Comparison of ENCODE assay signal across 1 cellular context in genomic region chr22:29300807-29301601, GRCh38.
TF ChIP-seq lines count a peak whose summit lies in the region.

No MANE protein-coding gene starts in this region.

TF ChIP-seq in HepG2, 621 proteins besides CTCF, POLR2A, EP300 and RAD21 (continues in another document):
- TF ChIP-seq PRMT3 (CRISPR knock-in tag; IDR thresholded peaks at IDR 0.05; ENCODE audit: borderline replicate concordance, low read depth): 0 out of 2 replicates have a peak, but pooled peaks have one; percentile 51
- no peak for TF ChIP-seq YY1 (IDR thresholded peaks at IDR 0.05; ENCODE audit: insufficient read depth, insufficient replicate concordance, low read depth, low read length)
- no peak for TF ChIP-seq ZNF839 (CRISPR knock-in tag; IDR thresholded peaks at IDR 0.05; ENCODE audit: borderline replicate concordance)
- no peak for TF ChIP-seq ZEB1 (IDR thresholded peaks at IDR 0.05; ENCODE audit: insufficient replicate concordance, low read depth)
- TF ChIP-seq ARID2 (CRISPR knock-in tag; IDR thresholded peaks at IDR 0.05; ENCODE audit: borderline replicate concordance): no peak
- peak; percentile 70; the same call in 1 of the 2 replicates for TF ChIP-seq POLR2AphosphoS2 (IDR thresholded peaks at IDR 0.05; ENCODE audit: low read depth, low read length)
- no peak for TF ChIP-seq YEATS2 (CRISPR knock-in tag; IDR thresholded peaks at IDR 0.05; ENCODE audit: borderline replicate concordance)
- TF ChIP-seq PAF1 (CRISPR knock-in tag; IDR thresholded peaks at IDR 0.05): peak; percentile 87; the same call in 1 of the 2 replicates
- TF ChIP-seq ZNF710 (CRISPR knock-in tag; IDR thresholded peaks at IDR 0.05; ENCODE audit: borderline replicate concordance): 0 out of 2 replicates have a peak, but pooled peaks have one; percentile 33
- TF ChIP-seq HMGA1 (CRISPR knock-in tag; conservative IDR thresholded peaks at IDR 0.05): no peak
- TF ChIP-seq ZBTB20 (CRISPR knock-in tag; IDR thresholded peaks at IDR 0.05; ENCODE audit: borderline replicate concordance, low read depth): no peak
- TF ChIP-seq ZHX1 (CRISPR knock-in tag; IDR thresholded peaks at IDR 0.05; ENCODE audit: low read depth): no peak
- no peak for TF ChIP-seq CCAR2 (optimal IDR thresholded peaks at IDR 0.05; ENCODE audit: low read depth, low read length)
- TF ChIP-seq POLR2G (IDR thresholded peaks at IDR 0.05; ENCODE audit: low read depth, low read length): peak; percentile 64
- no peak for TF ChIP-seq GABPB1 (CRISPR knock-in tag; IDR thresholded peaks at IDR 0.05)
- no peak for TF ChIP-seq ETS1 (CRISPR knock-in tag; IDR thresholded peaks at IDR 0.05)
- no peak for TF ChIP-seq SMAD3 (CRISPR knock-in tag; IDR thresholded peaks at IDR 0.05)
- TF ChIP-seq FUBP1 (CRISPR knock-in tag; IDR thresholded peaks at IDR 0.05; ENCODE audit: borderline replicate concordance): no peak
- no peak for TF ChIP-seq FOXM1 (CRISPR knock-in tag; IDR thresholded peaks at IDR 0.05)
- TF ChIP-seq ZFP91 (CRISPR knock-in tag; IDR thresholded peaks at IDR 0.05; ENCODE audit: borderline replicate concordance): peak; percentile 25; the same call in 1 of the 2 replicates
- no peak for TF ChIP-seq ZSCAN25 (CRISPR knock-in tag; IDR thresholded peaks at IDR 0.05)
- TF ChIP-seq AGO1 (IDR thresholded peaks at IDR 0.05; ENCODE audit: low read depth, low read length, poor library complexity, severe bottlenecking): no peak
- no peak for TF ChIP-seq ZNF138 (CRISPR knock-in tag; IDR thresholded peaks at IDR 0.05; ENCODE audit: low read depth)
- TF ChIP-seq ZFY (CRISPR knock-in tag; IDR thresholded peaks at IDR 0.05): no peak
- no peak for TF ChIP-seq LRRFIP1 (CRISPR knock-in tag; conservative IDR thresholded peaks at IDR 0.05)
- peak; percentile 42 for TF ChIP-seq AGO2 (optimal IDR thresholded peaks at IDR 0.05; ENCODE audit: low read depth, low read length)
- no peak for TF ChIP-seq ZNF414 (CRISPR knock-in tag; IDR thresholded peaks at IDR 0.05)
- no peak for TF ChIP-seq ARNT (IDR thresholded peaks at IDR 0.05)
- TF ChIP-seq RBM22 (optimal IDR thresholded peaks at IDR 0.05; ENCODE audit: low read length): peak; percentile 97
- no peak for TF ChIP-seq PLRG1 (conservative IDR thresholded peaks at IDR 0.05)
- TF ChIP-seq ZNF850 (CRISPR knock-in tag; conservative IDR thresholded peaks at IDR 0.05): no peak
- TF ChIP-seq KDM2A (CRISPR knock-in tag; IDR thresholded peaks at IDR 0.05; ENCODE audit: borderline replicate concordance, low read depth): peak; percentile 59; the same call in 1 of the 2 replicates
- 0 out of 2 replicates have a peak, but pooled peaks have one; percentile 40 for TF ChIP-seq ZC3H13 (CRISPR knock-in tag; IDR thresholded peaks at IDR 0.05)
- no peak for TF ChIP-seq FOSL1 (CRISPR knock-in tag; IDR thresholded peaks at IDR 0.05; ENCODE audit: borderline replicate concordance)
- TF ChIP-seq ZNF512B (CRISPR knock-in tag; IDR thresholded peaks at IDR 0.05; ENCODE audit: borderline replicate concordance): no peak
- TF ChIP-seq GATA4 (IDR thresholded peaks at IDR 0.05; ENCODE audit: borderline replicate concordance, low read depth): no peak
- TF ChIP-seq ZNF296 (CRISPR knock-in tag; conservative IDR thresholded peaks at IDR 0.05): no peak
- no peak for TF ChIP-seq MXI1 (IDR thresholded peaks at IDR 0.05; ENCODE audit: borderline replicate concordance, low read depth, low read length)
- TF ChIP-seq SAP130 (CRISPR knock-in tag; IDR thresholded peaks at IDR 0.05; ENCODE audit: low read depth): no peak
- no peak for TF ChIP-seq KLF9 (CRISPR knock-in tag; IDR thresholded peaks at IDR 0.05; ENCODE audit: low read depth)
- TF ChIP-seq GATAD2A (CRISPR knock-in tag; IDR thresholded peaks at IDR 0.05): no peak
- TF ChIP-seq ZGPAT (CRISPR knock-in tag; IDR thresholded peaks at IDR 0.05): no peak
